Comparison of ENCODE assay signal across 8 cellular contexts in genomic region chr21:45102391-45102932, GRCh38. TPM values are rescaled to one million over a fixed set of nuclear protein-coding genes. Genes with fewer than 3 reads are reported as not detected.
DNase-seq lines count a peak whose midpoint lies in the region; ATAC-seq and TF ChIP-seq lines count a peak whose summit lies in the region.

No MANE protein-coding gene starts in this region.

- H3K4me1 ChIP-seq in prostate gland (replicated peaks), result peaks cover 28% of the 10 kb centered on the region

- intact Hi-C loops in prostate gland (cut with DNase I), result no loop called here

- H3K4me1 Mint-ChIP-seq in endothelial cell (ENCODE audit: unreplicated experiment), result peaks cover 10% of the 10 kb centered on the region
- H3K4me1 Mint-ChIP-seq in naive thymus-derived CD8-positive, alpha-beta T cell, result peaks cover 30 to 79% (median 63%) of the 10 kb centered on the region in 4 donors

- ATAC-seq in HG02885 (IDR thresholded peaks at IDR 0.05; ENCODE audit: poor library complexity, unreplicated experiment) (no peak), HG03280 (IDR thresholded peaks at IDR 0.05; ENCODE audit: unreplicated experiment) (no peak)
- ATAC-seq in naive thymus-derived CD8-positive, alpha-beta T cell, result no peak

- peak overlapping the region; percentile 77 for H3K27ac Mint-ChIP-seq in endothelial cell (ENCODE audit: unreplicated experiment)
- peak overlapping the region in 1 of 10 donors; percentile 22 for H3K27ac Mint-ChIP-seq in naive thymus-derived CD8-positive, alpha-beta T cell

- no peak for TF ChIP-seq POLR2A in prostate gland (IDR thresholded peaks at IDR 0.05)

- 50% methylated on average over 2 of the region's 2 CpGs for WGBS in prostate gland

- no peaks in the 10 kb centered on the region for H3K9me3 Mint-ChIP-seq in endothelial cell (ENCODE audit: unreplicated experiment)
- H3K9me3 Mint-ChIP-seq in naive thymus-derived CD8-positive, alpha-beta T cell, result no peaks in the 10 kb centered on the region

- POLR2A ChIA-PET in naive thymus-derived CD8-positive, alpha-beta T cell (lab: Charles Lee), result interaction anchor here (1.0 to 1.5 kb wide), 3 partner anchors 11 to 24 kb away, joined by 3 to 5 read pairs (median 3); no protein-coding TSS in a partner anchor

- TF ChIP-seq CTCF in endothelial cell (IDR thresholded peaks at IDR 0.05; ENCODE audit: unreplicated experiment) (peak; percentile 35), prostate gland (IDR thresholded peaks at IDR 0.05) (peak in 2 of 4 experiments; percentile 33 to 44)

- H3K4me3 Mint-ChIP-seq in endothelial cell (ENCODE audit: unreplicated experiment), result no peak overlapping the region
- peak overlapping the region in 1 of 10 donors; percentile 7 for H3K4me3 Mint-ChIP-seq in naive thymus-derived CD8-positive, alpha-beta T cell

- H3K27me3 Mint-ChIP-seq in endothelial cell (ENCODE audit: unreplicated experiment), result peaks cover 2% of the 10 kb centered on the region
- no peaks in the 10 kb centered on the region for H3K27me3 Mint-ChIP-seq in naive thymus-derived CD8-positive, alpha-beta T cell

- no peaks in the 10 kb centered on the region for H3K27me3 ChIP-seq in prostate gland (replicated peaks; ENCODE audit: insufficient read depth)

- no peaks in the 10 kb centered on the region for H3K9me3 ChIP-seq in prostate gland

- H3K36me3 ChIP-seq in prostate gland, result no peaks in the 10 kb centered on the region

- H3K27ac ChIP-seq in prostate gland, result peak overlapping the region in 1 of 2 donors; percentile 38

- DNase-seq in EL (peak; percentile 88), NCI-H226 (peak; percentile 82), endothelial cell (ENCODE audit: low spot score) (no peak), prostate gland (ENCODE audit: low spot score) (peak; percentile 48), UCSD-AML1 (lab: John Stamatoyannopoulos, UW; ENCODE audit: unreplicated experiment) (no peak)
- DNase-seq in naive thymus-derived CD8-positive, alpha-beta T cell, result no peak

- H3K36me3 Mint-ChIP-seq in endothelial cell (ENCODE audit: low read depth, unreplicated experiment), result no peaks in the 10 kb centered on the region
- H3K36me3 Mint-ChIP-seq in naive thymus-derived CD8-positive, alpha-beta T cell, result peaks cover 0 to 3% (median 2%) of the 10 kb centered on the region in 3 donors

- no peak overlapping the region for H3K4me3 ChIP-seq in prostate gland

RNA-seq across cellular contexts. Expression of gene ADARB1, which starts 28.1 kb away (rescaled TPM):
- total RNA-seq in endothelial cell (ENCODE audit: unreplicated experiment) (14.5 TPM), prostate gland (10 to 100 TPM; 21.0 to 30.9 TPM)
- 10 to 100 TPM; 34.3 to 36.9 TPM for total RNA-seq in naive thymus-derived CD8-positive, alpha-beta T cell
- polyA plus RNA-seq in naive thymus-derived CD8-positive, alpha-beta T cell, result 1 to 10 TPM; 2.9 to 7.7 (median 5.2) TPM

Comparison
In these comparisons a context has a peak if more than half of its experiments do, and no peak if none do; other contexts are left out.
1. DNase-seq: peak in EL (single experiment), NCI-H226 (single experiment) and prostate gland (single experiment); none in endothelial cell (single experiment), UCSD-AML1 (single experiment) and naive thymus-derived CD8-positive, alpha-beta T cell (0 of 10).